23 cellular contexts compared by ENCODE assay signal in the genomic region with DNA sequence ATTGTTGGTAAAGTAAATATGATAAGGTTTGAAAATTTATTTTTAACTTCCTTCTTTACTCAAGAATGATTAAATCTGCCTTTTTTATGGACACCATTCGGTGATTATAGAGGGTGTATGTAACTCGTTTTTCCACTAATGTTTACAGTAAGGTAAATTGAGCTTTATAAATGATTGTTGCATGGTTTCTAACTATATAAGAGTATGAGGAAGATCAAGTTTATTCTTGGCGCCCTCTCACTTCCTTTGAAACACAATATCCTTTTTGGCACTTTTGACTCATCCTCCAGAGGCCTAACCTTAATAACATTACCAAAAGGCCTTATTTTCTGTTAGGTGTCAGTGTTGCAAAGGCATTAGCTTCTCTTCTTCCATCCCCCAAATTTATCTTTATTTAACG. TPM values are rescaled to one million over a fixed set of nuclear protein-coding genes. Genes with fewer than 3 reads are reported as not detected.
DNase-seq lines count a peak whose midpoint lies in the region; ATAC-seq, FAIRE-seq and TF ChIP-seq lines count a peak whose summit lies in the region.
"Had no signal": no experiment of that assay in that cellular context is flagged by ENCODE, and none has a peak within 500 bp of the region (broad histone marks: within the 10 kb centered on the region; RNA-seq: fewer than 3 reads in every experiment).

No MANE protein-coding gene starts in this region.

- POLR2A ChIA-PET in activated CD8-positive, alpha-beta T cell treated with anti-CD3 and anti-CD28 coated beads for 36 hours (lab: Charles Lee), result no interaction called here

- peak; percentile 42 for DNase-seq in DMS153 (lab: John Stamatoyannopoulos, UW)
- no peak for DNase-seq in DMS153 treated with DMSO at 0.1 percent for 48 hours (lab: John Stamatoyannopoulos, UW; ENCODE audit: unreplicated experiment)
- peak; percentile 22 for DNase-seq in NCI-H2029 (lab: John Stamatoyannopoulos, UW)
- DNase-seq in bronchial epithelial cell (ENCODE audit: low read depth), result peak; percentile 68
- peak; percentile 17 for DNase-seq in left kidney (ENCODE audit: low read depth, low spot score)
- DNase-seq in activated CD4-positive, alpha-beta T cell treated with anti-CD3 and anti-CD28 coated beads for 48 hours, result no peak
- no peak for DNase-seq in activated CD8-positive, alpha-beta T cell treated with anti-CD3 and anti-CD28 coated beads for 36 hours
- DNase-seq: activated naive CD4-positive, alpha-beta T cell treated with Interleukin-2 at 50 U/mL for 16 hours; activated T-cell treated with anti-CD3 and anti-CD28 coated beads, Interleukin-2, amount 50 U/mL, for 72 hours; adrenal gland; cortex of kidney; head of caudate nucleus; kidney glomerular epithelial cell; NK-92 treated with Interleukin-12 subunit alpha and Interleukin-12 subunit beta, amount 100 ng/mL, for 24 hours; psoas muscle; T-cell; trophoblast cell had no signal

- H3K27me3 Mint-ChIP-seq in activated CD8-positive, alpha-beta T cell treated with anti-CD3 and anti-CD28 coated beads for 36 hours, result peaks cover 3% of the 10 kb centered on the region
- H3K27me3 Mint-ChIP-seq: IgD-negative memory B cell had no signal

- H3K36me3 Mint-ChIP-seq in activated CD8-positive, alpha-beta T cell treated with anti-CD3 and anti-CD28 coated beads for 36 hours (ENCODE audit: low read depth), result no peaks in the 10 kb centered on the region
- H3K36me3 Mint-ChIP-seq: IgD-negative memory B cell, T-cell had no signal

- H3K4me1 Mint-ChIP-seq in activated CD8-positive, alpha-beta T cell treated with anti-CD3 and anti-CD28 coated beads for 36 hours (ENCODE audit: low read depth), result no peaks in the 10 kb centered on the region
- H3K4me1 Mint-ChIP-seq: IgD-negative memory B cell, T-cell had no signal

- CTCF ChIA-PET in activated CD8-positive, alpha-beta T cell treated with anti-CD3 and anti-CD28 coated beads for 36 hours (lab: Charles Lee), result interaction anchor here (1.4 kb wide), 1 partner anchor 19 kb away, joined by 3 read pairs; no protein-coding TSS in a partner anchor

- no peak overlapping the region for H3K4me3 Mint-ChIP-seq in activated CD8-positive, alpha-beta T cell treated with anti-CD3 and anti-CD28 coated beads for 36 hours
- H3K4me3 Mint-ChIP-seq: activated T-cell treated with anti-CD3 and anti-CD28 coated beads, Interleukin-2, amount 50 U/mL, for 72 hours; IgD-negative memory B cell; T-cell had no signal

- no peak for TF ChIP-seq CTCF in bronchial epithelial cell (IDR thresholded peaks at IDR 0.05; ENCODE audit: insufficient read depth, low read length, severe bottlenecking)
- no peak for TF ChIP-seq CTCF in activated CD8-positive, alpha-beta T cell treated with anti-CD3 and anti-CD28 coated beads for 36 hours (IDR thresholded peaks at IDR 0.05)

- no peak overlapping the region for H3K4me3 ChIP-seq in bronchial epithelial cell (ENCODE audit: low read depth, low read length)
- H3K4me3 ChIP-seq: adrenal gland, psoas muscle, SJCRH30 had no signal

- no peak for ATAC-seq in GM19328 (IDR thresholded peaks at IDR 0.05; ENCODE audit: unreplicated experiment)
- ATAC-seq in activated CD8-positive, alpha-beta T cell treated with anti-CD3 and anti-CD28 coated beads for 36 hours, result no peak
- ATAC-seq: activated T-cell treated with anti-CD3 and anti-CD28 coated beads, Interleukin-2, amount 50 U/mL, for 72 hours; Panc1; T-cell had no signal

- no peaks in the 10 kb centered on the region for H3K9me3 Mint-ChIP-seq in activated CD8-positive, alpha-beta T cell treated with anti-CD3 and anti-CD28 coated beads for 36 hours

- no peaks in the 10 kb centered on the region for H3K27me3 ChIP-seq in bronchial epithelial cell (ENCODE audit: control insufficient read depth, insufficient read depth, low read length)
- H3K27me3 ChIP-seq: adrenal gland, neutrophil, SJCRH30 had no signal

- no peak overlapping the region for H3K27ac Mint-ChIP-seq in activated CD8-positive, alpha-beta T cell treated with anti-CD3 and anti-CD28 coated beads for 36 hours
- H3K27ac Mint-ChIP-seq: activated T-cell treated with anti-CD3 and anti-CD28 coated beads, Interleukin-2, amount 50 U/mL, for 72 hours; IgD-negative memory B cell; T-cell had no signal

- intact Hi-C loops in activated CD8-positive, alpha-beta T cell treated with anti-CD3 and anti-CD28 coated beads for 36 hours (cut with micrococcal nuclease), result no loop called here

- H3K36me3 ChIP-seq in bronchial epithelial cell (ENCODE audit: control insufficient read depth, insufficient read depth, low read length), result no peaks in the 10 kb centered on the region
- H3K36me3 ChIP-seq: adrenal gland, neutrophil had no signal

- FAIRE-seq in bronchial epithelial cell (lab: Jason Lieb, UNC), result no peak
- FAIRE-seq: H1 had no signal

RNA-seq across cellular contexts. Expression of gene MTRF1L, which starts 41.8 kb away (rescaled TPM):
- total RNA-seq in bronchial epithelial cell, result 9.7 and 11.3 TPM in 2 replicates
- total RNA-seq in activated CD8-positive, alpha-beta T cell treated with anti-CD3 and anti-CD28 coated beads for 36 hours, result 10 to 100 TPM; 15.7 to 17.5 TPM

Comparison
In these comparisons a context has a peak if more than half of its experiments do, and no peak if none do; other contexts are left out.
1. DNase-seq: peak in DMS153 (single experiment), NCI-H2029 (single experiment), bronchial epithelial cell (single experiment) and left kidney (single experiment); none in DMS153 treated with DMSO at 0.1 percent for 48 hours (single experiment), activated CD4-positive, alpha-beta T cell treated with anti-CD3 and anti-CD28 coated beads for 48 hours (single experiment) and activated CD8-positive, alpha-beta T cell treated with anti-CD3 and anti-CD28 coated beads for 36 hours (single experiment).